ENCODE assay signal across 10 cellular contexts in genomic region chr1:22048351-22049192, GRCh38. TPM values are rescaled to one million over a fixed set of nuclear protein-coding genes. Genes with fewer than 3 reads are reported as not detected.
DNase-seq lines count a peak whose midpoint lies in the region; ATAC-seq, FAIRE-seq and TF ChIP-seq lines count a peak whose summit lies in the region.
"Had no signal": no experiment of that assay in that cellular context is flagged by ENCODE, and none has a peak within 500 bp of the region (broad histone marks: within the 10 kb centered on the region; RNA-seq: fewer than 3 reads in every experiment).

No MANE protein-coding gene starts in this region.

- H3K4me1 ChIP-seq in lower lobe of right lung = peaks cover under 1% of the 10 kb centered on the region
- H3K4me1 ChIP-seq in gastrocnemius medialis = peaks cover 2 to 3% of the 10 kb centered on the region in 2 donors

- H3K27ac ChIP-seq in lower lobe of right lung (no peak overlapping the region), gastrocnemius medialis (no peak overlapping the region)

- no peak for TF ChIP-seq POLR2A in H54 (IDR thresholded peaks at IDR 0.05; ENCODE audit: low read depth, low read length)
- TF ChIP-seq POLR2A in gastrocnemius medialis (IDR thresholded peaks at IDR 0.05) = peak in 1 of 2 donors; percentile 7

- DNase-seq in Ammon's horn (ENCODE audit: low spot score) (peak; percentile 30), H54 (ENCODE audit: insufficient read length, low spot score) (peak; percentile 23), lower lobe of right lung (peak; percentile 57), NCI-H146 (lab: John Stamatoyannopoulos, UW) (no peak), ecto neural progenitor cell (ENCODE audit: low spot score) (no peak), gastrocnemius medialis (no peak)
- DNase-seq in activated T-cell treated with anti-CD3 and anti-CD28 coated beads, Interleukin-2, amount 50 U/mL, for 48 hours = peak; percentile 52 to 64
- DNase-seq: NCI-H1417 treated with DMSO at 0.1 percent for 48 hours had no signal

- H3K36me3 ChIP-seq in lower lobe of right lung (no peaks in the 10 kb centered on the region), gastrocnemius medialis (no peaks in the 10 kb centered on the region)

- in situ Hi-C loops in gastrocnemius medialis (cut with MboI; ENCODE audit: low sequenced_read_pairs in 4 of 4) = no loop called here

- FAIRE-seq in H54 (lab: Jason Lieb, UNC) = no peak

- ATAC-seq in lower lobe of right lung = no peak
- ATAC-seq in HG03469 (IDR thresholded peaks at IDR 0.05; ENCODE audit: unreplicated experiment) = no peak
- no peak for ATAC-seq in gastrocnemius medialis

- no peaks in the 10 kb centered on the region for H3K27me3 ChIP-seq in lower lobe of right lung (ENCODE audit: low read depth)
- H3K27me3 ChIP-seq in gastrocnemius medialis = no peaks in the 10 kb centered on the region

- TF ChIP-seq CTCF in lower lobe of right lung (IDR thresholded peaks at IDR 0.05) = no peak
- no peak for TF ChIP-seq CTCF in gastrocnemius medialis (IDR thresholded peaks at IDR 0.05 in 4 of 5, conservative IDR thresholded peaks at IDR 0.05 in 1 of 5)

- H3K4me3 ChIP-seq in lower lobe of right lung (no peak overlapping the region), gastrocnemius medialis (no peak overlapping the region)

- no peaks in the 10 kb centered on the region for H3K9me3 ChIP-seq in lower lobe of right lung
- H3K9me3 ChIP-seq in gastrocnemius medialis = no peaks in the 10 kb centered on the region

- intact Hi-C loops in lower lobe of right lung (cut with DNase I) = no loop called here
- intact Hi-C loops in gastrocnemius medialis (cut with DNase I; ENCODE audit: low total_unique reads) = no loop called here

RNA-seq across cellular contexts. Expression of gene CDC42, which starts 3.9 kb away (rescaled TPM):
- total RNA-seq in lower lobe of right lung = 255 TPM
- 100 to 1,000 TPM in 3 of 4 donors, 10 to 100 TPM in 1; 77.0 to 111 (median 108) TPM for total RNA-seq in gastrocnemius medialis

RNA-seq across cellular contexts. Expression of gene CELA3A, which starts 47.1 kb away (rescaled TPM):
- total RNA-seq in lower lobe of right lung = not detected
- not detected for total RNA-seq in gastrocnemius medialis
- total RNA-seq: fibroblast of lung had no signal

Comparison
In these comparisons a context has a peak if more than half of its experiments do, and no peak if none do; other contexts are left out.
1. DNase-seq: peak in Ammon's horn (single experiment), H54 (single experiment), activated T-cell treated with anti-CD3 and anti-CD28 coated beads, Interleukin-2, amount 50 U/mL, for 48 hours (2 of 2) and lower lobe of right lung (single experiment); none in NCI-H146 (single experiment), ecto neural progenitor cell (single experiment) and gastrocnemius medialis (0 of 2).